ENCODE assay signal across 20 cellular contexts in the genomic region with DNA sequence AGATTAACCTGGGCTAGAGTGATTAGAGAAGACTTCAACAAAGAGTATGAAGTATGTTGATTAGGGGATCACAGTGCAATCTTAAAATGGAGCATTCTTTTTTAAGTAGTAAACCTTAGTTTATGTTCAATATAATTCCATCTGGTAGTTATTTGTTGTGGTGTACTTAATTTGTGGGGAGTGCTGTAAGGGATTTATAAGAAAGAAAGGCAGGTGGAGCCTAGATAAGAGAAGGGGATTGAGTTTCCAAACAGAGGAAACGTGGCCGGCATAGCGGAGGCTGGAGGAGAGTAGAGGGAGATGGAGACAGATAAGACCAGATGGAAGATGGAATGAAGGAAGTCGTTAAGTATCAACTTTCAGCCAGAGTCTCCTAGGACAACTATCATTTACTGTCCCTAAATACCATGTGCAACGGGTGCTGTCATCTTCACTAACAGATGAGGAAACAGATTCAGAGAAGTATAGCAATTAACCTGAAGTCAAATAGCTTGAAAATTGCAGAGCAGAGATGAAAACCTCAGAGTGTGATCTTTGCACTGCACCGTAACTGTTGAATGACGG. TPM values are rescaled to one million over a fixed set of nuclear protein-coding genes. Genes with fewer than 3 reads are reported as not detected.
DNase-seq lines count a peak whose midpoint lies in the region; ATAC-seq, FAIRE-seq and TF ChIP-seq lines count a peak whose summit lies in the region.
"Had no signal": no experiment of that assay in that cellular context is flagged by ENCODE, and none has a peak within 500 bp of the region (broad histone marks: within the 10 kb centered on the region; RNA-seq: fewer than 3 reads in every experiment).

No MANE protein-coding gene starts in this region.

- H3K9me3 ChIP-seq in T-helper 17 cell (ENCODE audit: control insufficient read depth, low read length, poor library complexity, severe bottlenecking), result no peaks in the 10 kb centered on the region
- H3K9me3 ChIP-seq: MG63, Peyer's patch had no signal

- H3K27ac Mint-ChIP-seq in T-helper 17 cell, result peak overlapping the region; percentile 45
- H3K27ac Mint-ChIP-seq in memory B cell, result peak overlapping the region; percentile 11

- peaks cover 14% of the 10 kb centered on the region for H3K36me3 Mint-ChIP-seq in T-helper 17 cell (ENCODE audit: low read depth)
- H3K36me3 Mint-ChIP-seq in memory B cell, result peaks cover 31% of the 10 kb centered on the region

- H3K4me1 Mint-ChIP-seq in T-helper 17 cell (peaks cover 9% of the 10 kb centered on the region), memory B cell (no peaks in the 10 kb centered on the region)

- H3K27me3 Mint-ChIP-seq in T-helper 17 cell (no peaks in the 10 kb centered on the region), memory B cell (no peaks in the 10 kb centered on the region)

- TF ChIP-seq POLR2A in H54 (IDR thresholded peaks at IDR 0.05; ENCODE audit: low read depth, low read length), result no peak

- peak; percentile 18 for DNase-seq in CMK (ENCODE audit: low read depth)
- DNase-seq in H54 (ENCODE audit: insufficient read length, low spot score), result no peak
- no peak for DNase-seq in T-helper 17 cell
- no peak for DNase-seq in memory B cell (ENCODE audit: low spot score in 2 of 2)
- no peak for DNase-seq in DMS 273 (lab: John Stamatoyannopoulos, UW; ENCODE audit: unreplicated experiment)
- DNase-seq in medulla oblongata (ENCODE audit: extremely low spot score), result no peak
- DNase-seq: ACHN, AML-193, DMS53, H7, Karpas-422, MG63, NCI-H1105, NCI-H187, NCI-H446 treated with DMSO at 0.1 percent for 48 hours, NCI-H748 treated with DMSO at 0.1 percent for 48 hours, Peyer's patch, SHP77 had no signal

- H3K9me3 Mint-ChIP-seq in memory B cell, result no peaks in the 10 kb centered on the region

- FAIRE-seq in H54 (lab: Jason Lieb, UNC), result peak; percentile 6
- FAIRE-seq: GM19239 had no signal

- ATAC-seq in T-helper 17 cell (no peak), memory B cell (ENCODE audit: low read depth) (no peak), GM19328 (IDR thresholded peaks at IDR 0.05; ENCODE audit: unreplicated experiment) (no peak)

- no peak overlapping the region for H3K4me3 Mint-ChIP-seq in T-helper 17 cell
- H3K4me3 Mint-ChIP-seq in memory B cell, result no peak overlapping the region

RNA-seq across cellular contexts. Expression of gene GOLGA5, which starts 38.1 kb away (rescaled TPM):
- 10 to 100 TPM; 12.0 to 12.4 TPM for total RNA-seq in T-helper 17 cell
